Comparison of ENCODE assay signal across 18 cellular contexts in the genomic region with DNA sequence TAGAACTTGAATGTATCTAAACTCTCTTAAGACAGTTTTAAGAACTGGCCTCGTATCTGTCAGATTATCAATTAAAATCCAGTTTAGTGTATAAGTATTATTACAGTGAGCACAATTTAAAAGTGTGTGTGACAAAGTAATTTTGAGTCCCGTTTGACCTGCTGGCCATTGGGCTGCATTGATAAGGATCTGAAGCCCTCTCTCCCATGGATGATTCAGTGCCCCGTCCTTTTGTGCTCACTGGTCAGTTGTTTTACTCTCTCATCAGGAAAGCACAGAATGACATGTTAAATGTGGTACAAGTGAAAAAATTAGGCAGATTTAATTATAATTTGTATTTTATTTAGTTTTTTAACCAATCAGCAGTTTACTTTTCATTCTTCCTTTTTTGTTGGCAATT.
"Had no signal": no experiment of that assay in that cellular context is flagged by ENCODE, and none has a peak within 500 bp of the region (broad histone marks: within the 10 kb centered on the region; RNA-seq: fewer than 3 reads in every experiment).

No MANE protein-coding gene starts in this region.

- H3K9me3 ChIP-seq: psoas muscle, thoracic aorta, uterus had no signal

- H3K27ac Mint-ChIP-seq: activated CD4-positive, alpha-beta T cell treated with anti-CD3 and anti-CD28 coated beads, Interleukin-2, amount 10 ng/mL, durations not matched to agents 7 days and 5 days; immature natural killer cell; stimulated activated naive CD8-positive, alpha-beta T cell treated with anti-CD3 and anti-CD28 coated beads, Interleukin-15, Interleukin-2, amounts not matched to agents 100 ng/mL and 50 ng/mL, for 24 hours; T-helper 17 cell had no signal

- H3K4me3 Mint-ChIP-seq: activated CD4-positive, alpha-beta T cell treated with anti-CD3 and anti-CD28 coated beads, Interleukin-2, amount 10 ng/mL, durations not matched to agents 7 days and 5 days; central memory CD8-positive, alpha-beta T cell; immature natural killer cell; nephron; stimulated activated naive CD8-positive, alpha-beta T cell treated with anti-CD3 and anti-CD28 coated beads, Interleukin-15, Interleukin-2, amounts not matched to agents 100 ng/mL and 50 ng/mL, for 24 hours; T-helper 17 cell had no signal

- H3K4me3 ChIP-seq: psoas muscle, thoracic aorta, uterus had no signal

- H3K4me1 Mint-ChIP-seq: activated CD4-positive, alpha-beta T cell treated with anti-CD3 and anti-CD28 coated beads, Interleukin-2, amount 10 ng/mL, durations not matched to agents 7 days and 5 days; central memory CD8-positive, alpha-beta T cell; immature natural killer cell; T-helper 17 cell had no signal

- ATAC-seq: left colon, T-helper 17 cell had no signal

- DNase-seq: activated CD4-positive, alpha-beta T cell treated with anti-CD3 and anti-CD28 coated beads, Interleukin-2, amount 10 ng/mL, durations not matched to agents 7 days and 5 days; activated CD4-positive, CD25-positive, alpha-beta regulatory T cell; activated CD8-positive, alpha-beta memory T cell treated with anti-CD3 and anti-CD28 coated beads for 24 hours; activated naive CD4-positive, alpha-beta T cell treated with Interleukin-2 at 50 U/mL for 16 hours; cortex of kidney; effector memory CD4-positive, alpha-beta T cell; immature natural killer cell; left colon; psoas muscle; stimulated activated CD4-positive, alpha-beta T cell treated with anti-CD3 and anti-CD28 coated beads, Interleukin-2, amount 100 ng/mL, for 48 hours; stimulated activated CD8-positive, alpha-beta memory T cell treated with anti-CD3 and anti-CD28 coated beads, Interleukin-4, amount 100 ng/mL, for 48 hours; T-helper 17 cell; uterus had no signal

- H3K9me3 Mint-ChIP-seq: activated CD4-positive, alpha-beta T cell treated with anti-CD3 and anti-CD28 coated beads, Interleukin-2, amount 10 ng/mL, durations not matched to agents 7 days and 5 days; central memory CD8-positive, alpha-beta T cell; immature natural killer cell; nephron; stimulated activated naive CD8-positive, alpha-beta T cell treated with anti-CD3 and anti-CD28 coated beads, Interleukin-15, Interleukin-2, amounts not matched to agents 100 ng/mL and 50 ng/mL, for 24 hours had no signal

- H3K27me3 Mint-ChIP-seq: activated CD4-positive, alpha-beta T cell treated with anti-CD3 and anti-CD28 coated beads, Interleukin-2, amount 10 ng/mL, durations not matched to agents 7 days and 5 days; central memory CD8-positive, alpha-beta T cell; stimulated activated naive CD8-positive, alpha-beta T cell treated with anti-CD3 and anti-CD28 coated beads, Interleukin-15, Interleukin-2, amounts not matched to agents 100 ng/mL and 50 ng/mL, for 24 hours; T-helper 17 cell had no signal

- H3K27ac ChIP-seq: epithelial cell of prostate, psoas muscle had no signal

- H3K36me3 ChIP-seq: thoracic aorta, uterus had no signal

- H3K27me3 ChIP-seq: uterus had no signal
